29 cellular contexts compared by ENCODE assay signal in the genomic region with DNA sequence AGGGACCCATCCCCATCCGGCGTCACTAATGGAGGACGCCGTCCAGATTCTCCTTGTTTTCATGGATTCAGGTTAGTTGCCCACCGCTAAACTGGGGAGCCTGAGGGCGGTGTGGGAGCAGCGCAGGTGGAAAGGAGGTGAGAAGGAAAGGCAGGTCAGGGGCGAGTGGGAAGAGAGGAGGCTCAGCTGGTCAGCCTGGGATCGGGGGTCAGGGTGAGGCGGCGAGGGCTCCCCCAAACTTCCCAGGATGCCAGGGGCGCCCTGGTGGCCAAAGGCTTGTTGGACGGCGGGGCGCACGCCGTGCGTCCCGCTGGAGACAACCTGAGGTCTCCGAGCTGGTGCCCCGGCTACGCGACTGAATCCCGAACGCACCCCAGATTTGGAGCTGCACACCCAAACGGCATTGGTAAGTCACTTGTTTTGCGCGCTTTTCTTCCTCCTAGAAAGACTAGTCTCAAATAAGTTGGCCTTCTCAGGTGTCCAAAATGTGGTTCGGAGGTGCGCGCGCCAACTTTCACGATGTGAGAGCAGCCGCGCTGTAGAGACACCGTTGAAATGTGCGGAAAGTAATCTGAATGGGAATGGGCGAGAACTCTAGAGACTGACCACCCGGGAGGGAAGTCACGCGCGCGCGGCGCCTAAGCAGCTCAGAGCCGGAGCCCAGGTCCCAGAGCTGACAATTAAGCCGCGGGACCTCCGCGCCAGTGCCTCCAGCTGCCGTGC. TPM values are rescaled to one million over a fixed set of nuclear protein-coding genes. Genes with fewer than 3 reads are reported as not detected.
A peak's percentile ranks its signal among the peaks of the same experiment; 100 is the strongest.
DNase-seq lines count a peak whose midpoint lies in the region; ATAC-seq and TF ChIP-seq lines count a peak whose summit lies in the region.
"Had no signal": no experiment of that assay in that cellular context is flagged by ENCODE, and none has a peak within 500 bp of the region (broad histone marks: within the 10 kb centered on the region; RNA-seq: fewer than 3 reads in every experiment).

No MANE protein-coding gene starts in this region.

- peaks cover 32% of the 10 kb centered on the region for H3K4me1 Mint-ChIP-seq in endodermal cell

- no peaks in the 10 kb centered on the region for H4K20me1 ChIP-seq in neural cell (ENCODE audit: insufficient read depth)

- peaks cover 9% of the 10 kb centered on the region for H3K36me3 ChIP-seq in H7 (replicated peaks; ENCODE audit: control insufficient read depth, insufficient read depth, low read length)
- H3K36me3 ChIP-seq in HUES48 (ENCODE audit: control insufficient read depth, insufficient read depth, low read length): peaks cover 57% of the 10 kb centered on the region
- H3K36me3 ChIP-seq in endodermal cell (ENCODE audit: control insufficient read depth, insufficient read depth, low read length): peaks cover 30% of the 10 kb centered on the region
- H3K36me3 ChIP-seq in neural cell (ENCODE audit: insufficient read depth, low read length): no peaks in the 10 kb centered on the region
- H3K36me3 ChIP-seq: SJCRH30, thoracic aorta, uterus had no signal

- no peak overlapping the region for H3K4me2 ChIP-seq in neural cell (ENCODE audit: low read length)
- H3K4me2 ChIP-seq: KMS-11 had no signal

- H2AFZ ChIP-seq in neural cell (ENCODE audit: low read depth, low read length): no peak overlapping the region

- no peak for TF ChIP-seq EP300 in neural cell (conservative IDR thresholded peaks at IDR 0.05; ENCODE audit: poor library complexity, severe bottlenecking)

- no peak overlapping the region for H3K27ac Mint-ChIP-seq in endodermal cell
- H3K27ac Mint-ChIP-seq: activated CD8-positive, alpha-beta T cell treated with anti-CD3 and anti-CD28 coated beads, Interleukin-2, amount 10 ng/mL, durations not matched to agents 7 days and 5 days had no signal

- no peaks in the 10 kb centered on the region for H3F3A ChIP-seq in neural cell (ENCODE audit: insufficient read depth, low read length, poor library complexity, severe bottlenecking)

- no peaks in the 10 kb centered on the region for H3K9me2 ChIP-seq in neural cell (ENCODE audit: insufficient read depth, low read length)

- no peaks in the 10 kb centered on the region for H3K9me3 Mint-ChIP-seq in endodermal cell

- H3K9ac ChIP-seq in HUES48 (ENCODE audit: low read depth, low read length) (peak overlapping the region; percentile 63; the same call in 1 of the 2 replicates), endodermal cell (ENCODE audit: extremely low read depth, low read length, poor library complexity, severe bottlenecking) (no peak overlapping the region), neural cell (ENCODE audit: low read length) (no peak overlapping the region)
- H3K9ac ChIP-seq: KMS-11 had no signal

- H3K4me1 ChIP-seq in HUES48 (ENCODE audit: control insufficient read depth, insufficient read depth, low read length) (peaks cover 43% of the 10 kb centered on the region), endodermal cell (ENCODE audit: control insufficient read depth, insufficient read depth, low read length) (no peaks in the 10 kb centered on the region)
- H3K4me1 ChIP-seq: Caco-2, psoas muscle, SJCRH30, uterus had no signal

- DNase-seq in H7 (peak; percentile 61), endodermal cell (no peak), SW 1271 (lab: John Stamatoyannopoulos, UW) (no peak)
- DNase-seq: activated CD4-positive, alpha-beta T cell treated with anti-CD3 and anti-CD28 coated beads for 1 hour; activated CD8-positive, alpha-beta T cell treated with anti-CD3 and anti-CD28 coated beads, Interleukin-2, amount 10 ng/mL, durations not matched to agents 7 days and 5 days; activated naive CD4-positive, alpha-beta T cell; amniotic stem cell; Caco-2; DND-41; effector CD4-positive, alpha-beta T cell; left colon; mesenchymal stem cell; NCI-H1417; NCI-H2081 treated with DMSO at 0.1 percent for 48 hours; NCI-H226; NCI-H774; nucleus accumbens; psoas muscle; SJCRH30; stimulated activated naive CD8-positive, alpha-beta T cell treated with anti-CD3 and anti-CD28 coated beads, Interleukin-15, Interleukin-2, amounts not matched to agents 100 U/mL and 50 U/mL, for 24 hours; uterus had no signal

- H3K4me3 ChIP-seq in H7 (ENCODE audit: insufficient read depth, low read depth, low read length) (peak overlapping the region; percentile 41), HUES48 (ENCODE audit: low read depth, low read length) (peak overlapping the region; percentile 54), endodermal cell (ENCODE audit: low read length) (no peak overlapping the region), neural cell (ENCODE audit: low read length) (peak overlapping the region; percentile 56)
- H3K4me3 ChIP-seq: SJCRH30, thoracic aorta, uterus had no signal

- H3K36me3 Mint-ChIP-seq in endodermal cell (ENCODE audit: low read depth): peaks cover 30% of the 10 kb centered on the region

- ATAC-seq in GM18519 (IDR thresholded peaks at IDR 0.05; ENCODE audit: low FRiP score, unreplicated experiment) (no peak), GM21447 (IDR thresholded peaks at IDR 0.05; ENCODE audit: unreplicated experiment) (no peak)
- ATAC-seq: activated CD8-positive, alpha-beta T cell treated with anti-CD3 and anti-CD28 coated beads, Interleukin-2, amount 10 ng/mL, durations not matched to agents 7 days and 5 days; left colon; stimulated activated naive CD8-positive, alpha-beta T cell treated with anti-CD3 and anti-CD28 coated beads, Interleukin-15, Interleukin-2, amounts not matched to agents 100 U/mL and 50 U/mL, for 24 hours had no signal

- TF ChIP-seq CTCF in endodermal cell (conservative IDR thresholded peaks at IDR 0.05) (no peak), neural cell (IDR thresholded peaks at IDR 0.05; ENCODE audit: poor library complexity, severe bottlenecking) (no peak)

- H3K9me3 ChIP-seq in HUES48 (ENCODE audit: control insufficient read depth, insufficient read depth, low read length) (no peaks in the 10 kb centered on the region), endodermal cell (ENCODE audit: control insufficient read depth, low read length) (no peaks in the 10 kb centered on the region), neural cell (ENCODE audit: low read length) (no peaks in the 10 kb centered on the region)
- H3K9me3 ChIP-seq: Caco-2, psoas muscle, SJCRH30, thoracic aorta, uterus had no signal

- peak overlapping the region; percentile 56 for H3K4me3 Mint-ChIP-seq in endodermal cell

- 46 to 61% methylated on average over 28 to 51 of the region's 51 CpGs for WGBS in endodermal cell (ENCODE audit: insufficient coverage in 1 of 2, insufficient read length in 1 of 2), 2 experiments

- H3K27me3 Mint-ChIP-seq in endodermal cell (ENCODE audit: insufficient read depth): peaks cover 53% of the 10 kb centered on the region

- H3K27ac ChIP-seq in HUES48 (ENCODE audit: low read depth, low read length) (no peak overlapping the region), endodermal cell (ENCODE audit: low read depth, low read length) (no peak overlapping the region), neural cell (ENCODE audit: low read length) (no peak overlapping the region)
- H3K27ac ChIP-seq: C4-2B, epithelial cell of prostate, KMS-11, psoas muscle, SJCRH30, thoracic aorta, uterus had no signal

- no peaks in the 10 kb centered on the region for H3K79me2 ChIP-seq in neural cell (replicated peaks; ENCODE audit: insufficient read depth, low read length)

- TF ChIP-seq RAD21 in neural cell (conservative IDR thresholded peaks at IDR 0.05): no peak

- H3K27me3 ChIP-seq in H7 (ENCODE audit: control insufficient read depth, insufficient read depth, low read length): peaks cover 33% of the 10 kb centered on the region
- H3K27me3 ChIP-seq in HUES48 (ENCODE audit: control insufficient read depth, insufficient read depth, low read length): peaks cover 19% of the 10 kb centered on the region
- H3K27me3 ChIP-seq in endodermal cell (ENCODE audit: control insufficient read depth, insufficient read depth, low read length, poor library complexity, severe bottlenecking): peaks cover 61% of the 10 kb centered on the region
- peaks cover 61% of the 10 kb centered on the region for H3K27me3 ChIP-seq in neural cell (ENCODE audit: insufficient read depth, low read depth, low read length)
- H3K27me3 ChIP-seq: SJCRH30, uterus had no signal

TF ChIP-seq in neural cell, 6 proteins besides CTCF, POLR2A, EP300 and RAD21:
- TF ChIP-seq POLR2AphosphoS5 (IDR thresholded peaks at IDR 0.05) (no peak), EZH2 (IDR thresholded peaks at IDR 0.05; ENCODE audit: borderline replicate concordance, insufficient read depth, low read length, poor library complexity, severe bottlenecking) (peak; percentile 62)
TF ChIP-seq in neural cell: peak in this region for 1.

RNA-seq across cellular contexts. Expression of a gene that starts 9.7 kb away (rescaled TPM):
- 0.24 and 0.26 TPM in 2 replicates for total RNA-seq in H7 (2014; rRNA removed; shearing (Covaris generic))
- 1 to 10 TPM; 9.3 to 9.7 TPM for total RNA-seq in endodermal cell
- polyA plus RNA-seq in endodermal cell (2013, experiment 1 of 2): 3.9 TPM
- 2.5 TPM for polyA plus RNA-seq in endodermal cell (2013, experiment 2 of 2)
- polyA plus RNA-seq in neural cell: 0.64 TPM in 1 of 2 replicates, not detected in the other
- 0.49 and 1.3 TPM in 2 replicates for polyA minus RNA-seq in neural cell
- total RNA-seq: SJCRH30 had no signal

RNA-seq across cellular contexts. Expression of a gene that starts 11.5 kb away (rescaled TPM):
- 683 and 685 TPM in 2 replicates for total RNA-seq in H7 (2014; rRNA removed; shearing (Covaris generic))
- 1,000 to 10,000 TPM; 1,246 to 1,267 TPM for total RNA-seq in endodermal cell
- polyA plus RNA-seq in endodermal cell (2013, experiment 1 of 2): 1,275 TPM
- polyA plus RNA-seq in endodermal cell (2013, experiment 2 of 2): 1,251 TPM
- 958 and 975 TPM in 2 replicates for polyA plus RNA-seq in neural cell
- polyA minus RNA-seq in neural cell: 657 and 755 TPM in 2 replicates
